ENCODE assay signal across 29 cellular contexts in the genomic region with DNA sequence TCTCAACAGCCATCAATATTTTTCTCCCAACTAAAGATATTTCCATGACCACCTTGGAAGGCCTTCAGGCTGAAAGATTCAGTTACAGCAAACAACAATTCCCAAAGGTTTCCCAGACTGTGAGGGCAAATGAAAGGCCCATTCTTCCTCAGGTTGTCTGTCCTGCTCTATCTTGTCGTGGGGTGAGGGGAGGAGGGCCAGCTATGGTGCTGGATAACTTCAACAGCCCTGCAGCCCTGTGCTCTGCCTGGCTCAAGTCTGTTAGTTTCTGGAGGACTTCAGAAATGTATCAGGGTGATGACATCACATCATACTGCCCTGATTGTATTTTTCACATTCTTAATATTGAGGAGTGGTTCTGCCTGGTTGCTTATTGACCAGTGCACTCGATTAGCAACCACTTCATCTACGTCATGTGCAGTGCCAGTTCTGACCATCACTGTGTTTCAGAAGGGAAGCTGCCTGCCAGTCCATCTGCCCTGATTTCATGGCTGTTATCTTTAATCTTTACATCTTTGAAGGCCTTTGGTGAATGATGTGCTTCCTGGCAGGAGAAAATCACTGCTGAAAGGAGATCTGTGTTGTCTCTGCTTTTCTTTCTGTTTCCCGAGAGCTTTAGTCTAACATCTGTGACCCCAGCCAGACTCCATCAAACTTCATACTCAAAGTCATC.
"Had no signal": no experiment of that assay in that cellular context is flagged by ENCODE, and none has a peak within 500 bp of the region (broad histone marks: within the 10 kb centered on the region; RNA-seq: fewer than 3 reads in every experiment).

No MANE protein-coding gene starts in this region.

- H3K27ac Mint-ChIP-seq: activated CD4-positive, alpha-beta T cell treated with anti-CD3 and anti-CD28 coated beads for 36 hours; activated naive CD8-positive, alpha-beta T cell treated with anti-CD3 and anti-CD28 coated beads, Interleukin-2, amount 50 U/mL, for 24 hours; activated T-helper 2 cell treated with anti-CD3 and anti-CD28 coated beads, Interferon-gamma antibody, Interleukin-2, Interleukin-4, amounts not matched to agents 10 μg/mL and 5 μg/mL and 100 μg/mL, durations not matched to agents 14 hours and 24 hours and 36 hours; natural killer cell; stimulated activated naive CD8-positive, alpha-beta T cell treated with anti-CD3 and anti-CD28 coated beads, Interleukin-15, Interleukin-2, amounts not matched to agents 100 ng/mL and 50 ng/mL, for 24 hours; T-cell; WTC11 had no signal

- H3K9me3 ChIP-seq: colonic mucosa, esophagus muscularis mucosa, left ventricle myocardium inferior, neutrophil, pancreas, thyroid gland had no signal

- ATAC-seq: activated CD4-positive, alpha-beta T cell treated with anti-CD3 and anti-CD28 coated beads for 36 hours; activated naive CD8-positive, alpha-beta T cell treated with anti-CD3 and anti-CD28 coated beads, Interleukin-2, amount 50 U/mL, for 24 hours; activated T-cell treated with anti-CD3 and anti-CD28 coated beads, Interleukin-2, amount 50 U/mL, for 4 hours; effector memory CD8-positive, alpha-beta T cell; natural killer cell; pancreas; right cardiac atrium; T-cell; WTC11 had no signal

- H3K36me3 Mint-ChIP-seq: natural killer cell had no signal

- H3K4me3 Mint-ChIP-seq: activated CD4-positive, alpha-beta T cell treated with anti-CD3 and anti-CD28 coated beads for 36 hours; activated naive CD8-positive, alpha-beta T cell treated with anti-CD3 and anti-CD28 coated beads, Interleukin-2, amount 50 U/mL, for 24 hours; activated T-cell treated with anti-CD3 and anti-CD28 coated beads, Interleukin-2, amount 50 U/mL, for 4 hours; central memory CD8-positive, alpha-beta T cell; effector memory CD8-positive, alpha-beta T cell; natural killer cell; stimulated activated naive CD8-positive, alpha-beta T cell treated with anti-CD3 and anti-CD28 coated beads, Interleukin-15, Interleukin-2, amounts not matched to agents 100 ng/mL and 50 ng/mL, for 24 hours; T-cell; WTC11 had no signal

- H3K4me1 Mint-ChIP-seq: activated CD4-positive, alpha-beta T cell treated with anti-CD3 and anti-CD28 coated beads for 36 hours; activated naive CD8-positive, alpha-beta T cell treated with anti-CD3 and anti-CD28 coated beads, Interleukin-2, amount 50 U/mL, for 24 hours; T-cell had no signal

- H3K9me3 Mint-ChIP-seq: activated naive CD8-positive, alpha-beta T cell treated with anti-CD3 and anti-CD28 coated beads, Interleukin-2, amount 50 U/mL, for 24 hours; activated T-cell treated with anti-CD3 and anti-CD28 coated beads, Interleukin-2, amount 50 U/mL, for 4 hours; activated T-helper 2 cell treated with anti-CD3 and anti-CD28 coated beads, Interferon-gamma antibody, Interleukin-2, Interleukin-4, amounts not matched to agents 10 μg/mL and 5 μg/mL and 100 μg/mL, durations not matched to agents 14 hours and 24 hours and 36 hours; central memory CD8-positive, alpha-beta T cell; effector memory CD8-positive, alpha-beta T cell; natural killer cell; stimulated activated naive CD8-positive, alpha-beta T cell treated with anti-CD3 and anti-CD28 coated beads, Interleukin-15, Interleukin-2, amounts not matched to agents 100 ng/mL and 50 ng/mL, for 24 hours; T-cell; WTC11 had no signal

- DNase-seq: activated CD4-positive, alpha-beta T cell treated with anti-CD3 and anti-CD28 coated beads for 36 hours; activated CD4-positive, alpha-beta T cell treated with anti-CD3 and anti-CD28 coated beads, Interleukin-2, amount 50 U/mL, for 4 hours; activated CD8-positive, alpha-beta memory T cell treated with anti-CD3 and anti-CD28 coated beads for 24 hours; activated CD8-positive, alpha-beta memory T cell treated with anti-CD3 and anti-CD28 coated beads, Interleukin-2, amount 50 U/mL, for 4 hours; activated naive CD4-positive, alpha-beta T cell treated with Interleukin-2 at 50 U/mL for 16 hours; activated naive CD8-positive, alpha-beta T cell treated with anti-CD3 and anti-CD28 coated beads, Interleukin-2, amount 50 U/mL, for 24 hours; activated T-cell treated with anti-CD3 and anti-CD28 coated beads, Interleukin-2, amount 50 U/mL, for 4 hours; anterior cingulate cortex; brain microvascular endothelial cell; colonic mucosa; dorsolateral prefrontal cortex; effector memory CD8-positive, alpha-beta T cell; hypothalamus; left ventricle myocardium inferior; midbrain; natural killer cell; pancreas; right cardiac atrium; stimulated activated CD4-positive, alpha-beta T cell treated with anti-CD3 and anti-CD28 coated beads, Interleukin-12 subunit alpha, Interleukin-12 subunit beta, amount 100 ng/mL, for 4 hours; stimulated activated CD4-positive, alpha-beta T cell treated with anti-CD3 and anti-CD28 coated beads, Interleukin-4, amount 100 ng/mL, for 4 hours; substantia nigra; T-cell; thyroid gland had no signal

- H3K27me3 Mint-ChIP-seq: activated CD4-positive, alpha-beta T cell treated with anti-CD3 and anti-CD28 coated beads for 36 hours; activated naive CD8-positive, alpha-beta T cell treated with anti-CD3 and anti-CD28 coated beads, Interleukin-2, amount 50 U/mL, for 24 hours; central memory CD8-positive, alpha-beta T cell; effector memory CD8-positive, alpha-beta T cell; stimulated activated naive CD8-positive, alpha-beta T cell treated with anti-CD3 and anti-CD28 coated beads, Interleukin-15, Interleukin-2, amounts not matched to agents 100 ng/mL and 50 ng/mL, for 24 hours; T-cell had no signal
